In genomic region chr5:72126796-72127195, GRCh38 we compare ENCODE assay signal across 33 cellular contexts. TPM values are rescaled to one million over a fixed set of nuclear protein-coding genes. Genes with fewer than 3 reads are reported as not detected.
A peak's percentile ranks its signal among the peaks of the same experiment; 100 is the strongest.
DNase-seq lines count a peak whose midpoint lies in the region; ATAC-seq, FAIRE-seq and TF ChIP-seq lines count a peak whose summit lies in the region.
"Had no signal": no experiment of that assay in that cellular context is flagged by ENCODE, and none has a peak within 500 bp of the region (broad histone marks: within the 10 kb centered on the region; RNA-seq: fewer than 3 reads in every experiment).

No MANE protein-coding gene starts in this region.

- POLR2A ChIA-PET in activated CD8-positive, alpha-beta T cell treated with anti-CD3 and anti-CD28 coated beads, Interleukin-2, amount 10 ng/mL, durations not matched to agents 7 days and 5 days (lab: Charles Lee) = no interaction called here
- POLR2A ChIA-PET in CD8-positive, alpha-beta T cell (lab: Charles Lee) = no interaction called here

- no peak overlapping the region for H3K27ac ChIP-seq in CD8-positive, alpha-beta T cell (ENCODE audit: low read depth, low read length)
- H3K27ac ChIP-seq: prostate gland, stomach, tibial nerve had no signal

- H3K27me3 ChIP-seq in CD8-positive, alpha-beta T cell (ENCODE audit: insufficient read depth, low read length) = no peaks in the 10 kb centered on the region
- H3K27me3 ChIP-seq: MG63, tibial nerve had no signal

- no peaks in the 10 kb centered on the region for H3K9me3 Mint-ChIP-seq in activated CD8-positive, alpha-beta T cell treated with anti-CD3 and anti-CD28 coated beads, Interleukin-2, amount 10 ng/mL, durations not matched to agents 7 days and 5 days (ENCODE audit: insufficient read depth)
- H3K9me3 Mint-ChIP-seq in CD8-positive, alpha-beta T cell = no peaks in the 10 kb centered on the region
- H3K9me3 Mint-ChIP-seq: activated naive CD8-positive, alpha-beta T cell treated with anti-CD3 and anti-CD28 coated beads, Interleukin-2, amount 50 U/mL, for 24 hours; activated T-cell treated with anti-CD3 and anti-CD28 coated beads, Interleukin-2, amount 50 U/mL, for 72 hours; effector memory CD8-positive, alpha-beta T cell; T-helper 1 cell treated with Interleukin-12 subunit alpha and Interleukin-12 subunit beta and Interleukin-4 antibody, amounts not matched to agents 30 μg/mL and 1 μg/mL, for 36 hours had no signal

- no peak for ATAC-seq in activated CD8-positive, alpha-beta T cell treated with anti-CD3 and anti-CD28 coated beads, Interleukin-2, amount 10 ng/mL, durations not matched to agents 7 days and 5 days
- no peak for ATAC-seq in CD8-positive, alpha-beta T cell
- ATAC-seq: activated naive CD8-positive, alpha-beta T cell treated with anti-CD3 and anti-CD28 coated beads, Interleukin-2, amount 50 U/mL, for 24 hours; activated T-cell treated with anti-CD3 and anti-CD28 coated beads, Interleukin-2, amount 50 U/mL, for 72 hours; effector memory CD8-positive, alpha-beta T cell had no signal

- intact Hi-C loops in CD8-positive, alpha-beta T cell (cut with DNase I, micrococcal nuclease) = no loop called here

- DNase-seq in AG08395 (ENCODE audit: low spot score) (peak; percentile 20), NCI-H146 (lab: John Stamatoyannopoulos, UW) (peak; percentile 77), SHP77 treated with DMSO at 0.1 percent for 48 hours (lab: John Stamatoyannopoulos, UW) (peak; percentile 16), fibroblast of gingiva (ENCODE audit: low read depth) (peak; percentile 60), Kasumi-1 (lab: John Stamatoyannopoulos, UW) (no peak), urothelium cell line (ENCODE audit: low spot score) (no peak)
- no peak for DNase-seq in activated CD8-positive, alpha-beta T cell treated with anti-CD3 and anti-CD28 coated beads, Interleukin-2, amount 10 ng/mL, durations not matched to agents 7 days and 5 days
- DNase-seq in CD8-positive, alpha-beta T cell = no peak
- DNase-seq: activated CD4-positive, alpha-beta T cell treated with anti-CD3 and anti-CD28 coated beads, Interleukin-2, amount 50 U/mL, for 48 hours; activated naive CD4-positive, alpha-beta T cell; activated naive CD8-positive, alpha-beta T cell treated with anti-CD3 and anti-CD28 coated beads, Interleukin-2, amount 50 U/mL, for 24 hours; activated T-cell treated with anti-CD3 and anti-CD28 coated beads, Interleukin-2, amount 50 U/mL, for 72 hours; CD4-positive, alpha-beta memory T cell; central memory CD4-positive, alpha-beta T cell; effector memory CD8-positive, alpha-beta T cell; erythroblast; KBM-7; MG63; midbrain; naive B cell; NCI-H524 treated with DMSO at 0.1 percent for 48 hours; nucleus accumbens; stimulated activated CD4-positive, alpha-beta T cell treated with anti-CD3 and anti-CD28 coated beads, Interleukin-12 subunit alpha, Interleukin-12 subunit beta, amount 100 ng/mL, for 4 hours; stimulated activated CD4-positive, alpha-beta T cell treated with anti-CD3 and anti-CD28 coated beads, Interleukin-4, amount 100 ng/mL, for 1 hour; stomach had no signal

- H3K4me3 Mint-ChIP-seq in activated CD8-positive, alpha-beta T cell treated with anti-CD3 and anti-CD28 coated beads, Interleukin-2, amount 10 ng/mL, durations not matched to agents 7 days and 5 days = no peak overlapping the region
- no peak overlapping the region for H3K4me3 Mint-ChIP-seq in CD8-positive, alpha-beta T cell
- H3K4me3 Mint-ChIP-seq: activated naive CD8-positive, alpha-beta T cell treated with anti-CD3 and anti-CD28 coated beads, Interleukin-2, amount 50 U/mL, for 24 hours; activated T-cell treated with anti-CD3 and anti-CD28 coated beads, Interleukin-2, amount 50 U/mL, for 72 hours; B cell; CD4-positive, alpha-beta memory T cell; effector memory CD8-positive, alpha-beta T cell; naive B cell; T-helper 1 cell treated with Interleukin-12 subunit alpha and Interleukin-12 subunit beta and Interleukin-4 antibody, amounts not matched to agents 30 μg/mL and 1 μg/mL, for 36 hours had no signal

- CTCF ChIA-PET in activated CD8-positive, alpha-beta T cell treated with anti-CD3 and anti-CD28 coated beads, Interleukin-2, amount 10 ng/mL, durations not matched to agents 7 days and 5 days (lab: Charles Lee) = no interaction called here
- CTCF ChIA-PET in CD8-positive, alpha-beta T cell (lab: Charles Lee) = no interaction called here

- no peak for TF ChIP-seq CTCF in CD8-positive, alpha-beta T cell (IDR thresholded peaks at IDR 0.05)

- H3K4me1 Mint-ChIP-seq in activated CD8-positive, alpha-beta T cell treated with anti-CD3 and anti-CD28 coated beads, Interleukin-2, amount 10 ng/mL, durations not matched to agents 7 days and 5 days (ENCODE audit: low read depth) = no peaks in the 10 kb centered on the region
- no peaks in the 10 kb centered on the region for H3K4me1 Mint-ChIP-seq in CD8-positive, alpha-beta T cell (ENCODE audit: low read depth)
- H3K4me1 Mint-ChIP-seq: activated naive CD8-positive, alpha-beta T cell treated with anti-CD3 and anti-CD28 coated beads, Interleukin-2, amount 50 U/mL, for 24 hours; B cell; CD4-positive, alpha-beta memory T cell; naive B cell had no signal

- H3K9me3 ChIP-seq in CD8-positive, alpha-beta T cell (ENCODE audit: low read length) = no peaks in the 10 kb centered on the region
- H3K9me3 ChIP-seq: A549, MG63, prostate gland, stomach, tibial nerve had no signal

- H3K36me3 Mint-ChIP-seq in activated CD8-positive, alpha-beta T cell treated with anti-CD3 and anti-CD28 coated beads, Interleukin-2, amount 10 ng/mL, durations not matched to agents 7 days and 5 days (ENCODE audit: low read depth) = no peaks in the 10 kb centered on the region
- H3K36me3 Mint-ChIP-seq in CD8-positive, alpha-beta T cell = no peaks in the 10 kb centered on the region
- H3K36me3 Mint-ChIP-seq: CD4-positive, alpha-beta memory T cell; naive B cell had no signal

- H3K36me3 ChIP-seq in CD8-positive, alpha-beta T cell (ENCODE audit: insufficient read depth, low read length) = no peaks in the 10 kb centered on the region
- H3K36me3 ChIP-seq: prostate gland, tibial nerve had no signal

- no peaks in the 10 kb centered on the region for H3K4me1 ChIP-seq in CD8-positive, alpha-beta T cell (ENCODE audit: insufficient read depth, low read length)
- H3K4me1 ChIP-seq: prostate gland had no signal

- no peak for FAIRE-seq in urothelium cell line (lab: Jason Lieb, UNC)
- FAIRE-seq: A549, GM18507, GM19239, TTC549 had no signal

- no peak overlapping the region for H3K4me3 ChIP-seq in CD8-positive, alpha-beta T cell (ENCODE audit: low read depth, low read length)
- H3K4me3 ChIP-seq: A549, MG63, prostate gland, stomach, tibial nerve had no signal

- peaks cover 41% of the 10 kb centered on the region for H3K27me3 Mint-ChIP-seq in activated CD8-positive, alpha-beta T cell treated with anti-CD3 and anti-CD28 coated beads, Interleukin-2, amount 10 ng/mL, durations not matched to agents 7 days and 5 days (ENCODE audit: low read depth)
- peaks cover 39% of the 10 kb centered on the region for H3K27me3 Mint-ChIP-seq in CD8-positive, alpha-beta T cell (ENCODE audit: low read depth)

- H3K27ac Mint-ChIP-seq in activated CD8-positive, alpha-beta T cell treated with anti-CD3 and anti-CD28 coated beads, Interleukin-2, amount 10 ng/mL, durations not matched to agents 7 days and 5 days = no peak overlapping the region
- H3K27ac Mint-ChIP-seq in CD8-positive, alpha-beta T cell = no peak overlapping the region
- H3K27ac Mint-ChIP-seq: activated naive CD8-positive, alpha-beta T cell treated with anti-CD3 and anti-CD28 coated beads, Interleukin-2, amount 50 U/mL, for 24 hours; activated T-cell treated with anti-CD3 and anti-CD28 coated beads, Interleukin-2, amount 50 U/mL, for 72 hours; B cell; CD4-positive, alpha-beta memory T cell; effector memory CD8-positive, alpha-beta T cell; naive B cell; T-helper 1 cell treated with Interleukin-12 subunit alpha and Interleukin-12 subunit beta and Interleukin-4 antibody, amounts not matched to agents 30 μg/mL and 1 μg/mL, for 36 hours had no signal

RNA-seq across cellular contexts. Expression of gene MAP1B, which starts 19.5 kb away (rescaled TPM):
- total RNA-seq in activated CD8-positive, alpha-beta T cell treated with anti-CD3 and anti-CD28 coated beads, Interleukin-2, amount 10 ng/mL, durations not matched to agents 7 days and 5 days = under 1 TPM in 1 of 2 experiments, not detected in 1; 0.03 TPM
- total RNA-seq in CD8-positive, alpha-beta T cell = under 1 TPM; 0.05 to 0.08 TPM
- total RNA-seq: CD4-positive, alpha-beta memory T cell had no signal

Comparison
In these comparisons a context has a peak if more than half of its experiments do, and no peak if none do; other contexts are left out.
1. DNase-seq: peak in AG08395 (single experiment), NCI-H146 (single experiment), SHP77 treated with DMSO at 0.1 percent for 48 hours (single experiment) and fibroblast of gingiva (single experiment); none in activated CD8-positive, alpha-beta T cell treated with anti-CD3 and anti-CD28 coated beads, Interleukin-2, amount 10 ng/mL, durations not matched to agents 7 days and 5 days (single experiment), Kasumi-1 (0 of 2), CD8-positive, alpha-beta T cell (0 of 7) and urothelium cell line (single experiment).